8 cellular contexts compared by ENCODE assay signal in genomic region chr14:53216888-53217282, GRCh38.
DNase-seq lines count a peak whose midpoint lies in the region; ATAC-seq and TF ChIP-seq lines count a peak whose summit lies in the region.
"Not testable (repeated sequence)": the region's sequence is repeated elsewhere in the genome, so short reads cannot be mapped to it uniquely, and the experiment has no call there.

No MANE protein-coding gene starts in this region.

- not testable (repeated sequence) for H3K9ac ChIP-seq in IMR-90 (ENCODE audit: low read depth, low read length); iPS-18a (ENCODE audit: low read length); neural progenitor cell; subcutaneous abdominal adipose tissue (ENCODE audit: low read length in 5 of 5)

- not testable (repeated sequence) for H3K36me3 Mint-ChIP-seq in CD4-positive, alpha-beta memory T cell; T-cell; activated T-helper 17 cell treated with anti-CD3 and anti-CD28 coated beads, Interleukin-2, amount 50 U/mL, for 72 hours (ENCODE audit: low read depth); chondrocyte (ENCODE audit: low read depth); neural progenitor cell

- not testable (repeated sequence) for H3K23ac ChIP-seq in IMR-90 (ENCODE audit: low read depth, low read length)

- not testable (repeated sequence) for H4K20me1 ChIP-seq in IMR-90 (ENCODE audit: insufficient read depth, low read length); neural progenitor cell (ENCODE audit: low read depth)

- H3K79me1 ChIP-seq in IMR-90 (ENCODE audit: low read depth in 1 of 2, low read length in 2 of 2) = not testable (repeated sequence)

- not testable (repeated sequence) for H3F3A ChIP-seq in neural progenitor cell (ENCODE audit: low read depth)

- not testable (repeated sequence) for H4K8ac ChIP-seq in IMR-90 (ENCODE audit: low read depth in 2 of 2, low read length in 2 of 2)

- not testable (repeated sequence) for H2BK120ac ChIP-seq in IMR-90 (ENCODE audit: low read depth, low read length)

- WGBS in IMR-90 (ENCODE audit: extremely low coverage in 2 of 2, insufficient read length in 1 of 2), 2 experiments = no CpG with 5 or more reads among the region's 4 CpGs

- CTCF ChIA-PET in CD4-positive, alpha-beta memory T cell (lab: Charles Lee; ENCODE audit: partially characterized antibody) = interaction anchor here (0.9 to 2.5 kb wide), 9 partner anchors 11 to 107 kb away, joined by 3 to 11 read pairs (median 6); partner anchors contain the start of gene DDHD1
- CTCF ChIA-PET in IMR-90 (lab: Yijun Ruan, JAX) = interaction anchor here (0.6 to 1.6 kb wide), 2 partner anchors 12 to 14 kb away, joined by 3 to 8 read pairs; no protein-coding TSS in a partner anchor
- CTCF ChIA-PET in T-cell (lab: Charles Lee) = interaction anchor here in 1 of 2 donors (0.8 to 1.7 kb wide), 3 partner anchors 65 to 122 kb away, joined by 3 to 10 read pairs (median 4); partner anchors contain the start of gene DDHD1

- H3K9me3 Mint-ChIP-seq in CD4-positive, alpha-beta memory T cell; T-cell; activated T-helper 17 cell treated with anti-CD3 and anti-CD28 coated beads, Interleukin-2, amount 50 U/mL, for 72 hours; chondrocyte (ENCODE audit: low read depth); neural progenitor cell: not testable (repeated sequence)

- not testable (repeated sequence) for TF ChIP-seq POLR2A in IMR-90 (IDR thresholded peaks at IDR 0.05; ENCODE audit: low read depth, low read length)

- not testable (repeated sequence) for H3K79me2 ChIP-seq in neural progenitor cell (ENCODE audit: low read depth)

- not testable (repeated sequence) for H3K4me1 ChIP-seq in CD4-positive, alpha-beta memory T cell (ENCODE audit: insufficient read depth, low read length); IMR-90 (ENCODE audit: control insufficient read depth, insufficient read depth, low read length); iPS-18a (ENCODE audit: control insufficient read depth, low read depth, low read length); neural progenitor cell
- H3K4me1 ChIP-seq in subcutaneous abdominal adipose tissue (ENCODE audit: control insufficient read depth in 5 of 5, insufficient read depth in 5 of 5, low read length in 5 of 5) = peaks cover 0 to 12% (median 8%) of the 10 kb centered on the region in 5 donors

- H4K5ac ChIP-seq in IMR-90 (ENCODE audit: low read depth, low read length) = not testable (repeated sequence)

- BruUV-seq in IMR-90 (replicated peaks; lab: Mats Ljungman, UMichigan) = not testable (repeated sequence)

- peak overlapping the region; percentile 88 to 93 (median 89) for H3K4me3 Mint-ChIP-seq in CD4-positive, alpha-beta memory T cell
- peak overlapping the region; percentile 77 to 85 (median 80) for H3K4me3 Mint-ChIP-seq in T-cell
- peak overlapping the region; percentile 88 for H3K4me3 Mint-ChIP-seq in activated T-helper 17 cell treated with anti-CD3 and anti-CD28 coated beads, Interleukin-2, amount 50 U/mL, for 72 hours
- peak overlapping the region; percentile 79 for H3K4me3 Mint-ChIP-seq in chondrocyte (ENCODE audit: unreplicated experiment)
- H3K4me3 Mint-ChIP-seq in neural progenitor cell = peak overlapping the region; percentile 86

- in situ Hi-C loops in IMR-90 (cut with MboI; ENCODE audit: low sequenced_read_pairs) = not testable (repeated sequence)

- not testable (repeated sequence) for H2BK15ac ChIP-seq in IMR-90 (ENCODE audit: low read depth, low read length)

- TF ChIP-seq CTCF in IMR-90 (conservative IDR thresholded peaks at IDR 0.05; ENCODE audit: low read depth, low read length); chondrocyte (IDR thresholded peaks at IDR 0.05); neural progenitor cell (IDR thresholded peaks at IDR 0.05): not testable (repeated sequence)

- H3K9me3 ChIP-seq in CD4-positive, alpha-beta memory T cell (ENCODE audit: control insufficient read depth in 1 of 2, low read length in 2 of 2); IMR-90 (ENCODE audit: control insufficient read depth, insufficient read depth, low read length); iPS-18a (ENCODE audit: control insufficient read depth, low read depth, low read length); neural progenitor cell (ENCODE audit: low read depth); subcutaneous abdominal adipose tissue (ENCODE audit: control insufficient read depth in 5 of 5, low read length in 5 of 5): not testable (repeated sequence)

- not testable (repeated sequence) for H2AK5ac ChIP-seq in IMR-90 (ENCODE audit: low read depth, low read length)

- peak overlapping the region in 5 of 7 donors; percentile 20 to 78 (median 47) for H3K27ac Mint-ChIP-seq in CD4-positive, alpha-beta memory T cell
- H3K27ac Mint-ChIP-seq in T-cell (peak overlapping the region in 1 of 2 donors; percentile 24), neural progenitor cell (peak overlapping the region; percentile 76)
- H3K27ac Mint-ChIP-seq in activated T-helper 17 cell treated with anti-CD3 and anti-CD28 coated beads, Interleukin-2, amount 50 U/mL, for 72 hours = peak overlapping the region; percentile 87
- H3K27ac Mint-ChIP-seq in chondrocyte (ENCODE audit: unreplicated experiment) = not testable (repeated sequence)

- H3K9me1 ChIP-seq in IMR-90 (ENCODE audit: insufficient read depth, low read length) = not testable (repeated sequence)

- not testable (repeated sequence) for DNase-seq in CD4-positive, alpha-beta memory T cell; IMR-90; T-cell; chondrocyte (ENCODE audit: low spot score); neural progenitor cell (ENCODE audit: low spot score)

- H2AK9ac ChIP-seq in IMR-90 (replicated peaks; ENCODE audit: low read depth, low read length, poor library complexity) = not testable (repeated sequence)

- not testable (repeated sequence) for H3K27me3 Mint-ChIP-seq in CD4-positive, alpha-beta memory T cell; T-cell; activated T-helper 17 cell treated with anti-CD3 and anti-CD28 coated beads, Interleukin-2, amount 50 U/mL, for 72 hours; chondrocyte (ENCODE audit: low read depth); neural progenitor cell (ENCODE audit: insufficient read depth, low read depth)

- dilution Hi-C loops in IMR-90 (cut with HindIII; ENCODE audit: low sequenced_read_pairs, unreplicated experiment) = not testable (repeated sequence)

- not testable (repeated sequence) for TF ChIP-seq RAD21 in IMR-90 (IDR thresholded peaks at IDR 0.05; ENCODE audit: low read length)

- H3K18ac ChIP-seq in IMR-90 (ENCODE audit: low read depth, low read length) = not testable (repeated sequence)

- H2AFZ ChIP-seq in IMR-90 (replicated peaks; ENCODE audit: low read length, poor library complexity) = not testable (repeated sequence)
- peak overlapping the region; percentile 96 for H2AFZ ChIP-seq in neural progenitor cell (replicated peaks)

- POLR2A ChIA-PET in CD4-positive, alpha-beta memory T cell (lab: Charles Lee; ENCODE audit: partially characterized antibody) = interaction anchor here (1.4 to 3.4 kb wide), 2 partner anchors 64 to 107 kb away, joined by 4 to 24 read pairs; partner anchors contain the start of gene DDHD1
- POLR2A ChIA-PET in IMR-90 (lab: Charles Lee; ENCODE audit: unreplicated experiment) = not testable (repeated sequence)
- POLR2A ChIA-PET in T-cell (lab: Charles Lee) = interaction anchor here (0.5 to 1.4 kb wide), 2 partner anchors 64 to 65 kb away, joined by 3 to 4 read pairs; partner anchors contain the start of gene DDHD1 (in 1 of the 2)

- not testable (repeated sequence) for ATAC-seq in IMR-90 (ENCODE audit: low read depth); T-cell (replicated peaks in 1 of 4); activated T-helper 17 cell treated with anti-CD3 and anti-CD28 coated beads, Interleukin-2, amount 50 U/mL, for 72 hours (replicated peaks)

- not testable (repeated sequence) for H4K91ac ChIP-seq in IMR-90 (ENCODE audit: insufficient read depth, low read depth, low read length)

- H3K4me3 ChIP-seq in CD4-positive, alpha-beta memory T cell (ENCODE audit: low read length in 2 of 2) = not testable (repeated sequence)
- H3K4me3 ChIP-seq in IMR-90 (ENCODE audit: insufficient read depth, low read depth, low read length) = 0 out of 2 replicates have a peak overlapping the region, but pooled peaks have one; percentile 52
- peak overlapping the region; percentile 68 for H3K4me3 ChIP-seq in iPS-18a (ENCODE audit: low read length)
- peak overlapping the region; percentile 59 for H3K4me3 ChIP-seq in neural progenitor cell
- H3K4me3 ChIP-seq in subcutaneous abdominal adipose tissue (ENCODE audit: low read depth in 1 of 5, low read length in 5 of 5) = peak overlapping the region; percentile 62 to 85 (median 69)

- not testable (repeated sequence) for H3K14ac ChIP-seq in IMR-90 (replicated peaks; ENCODE audit: low read depth, low read length)

- peaks cover 5 to 13% (median 8%) of the 10 kb centered on the region in 4 donors for H3K4me1 Mint-ChIP-seq in CD4-positive, alpha-beta memory T cell
- not testable (repeated sequence) for H3K4me1 Mint-ChIP-seq in T-cell; activated T-helper 17 cell treated with anti-CD3 and anti-CD28 coated beads, Interleukin-2, amount 50 U/mL, for 72 hours; chondrocyte (ENCODE audit: low read depth)
- H3K4me1 Mint-ChIP-seq in neural progenitor cell = peaks cover 33% of the 10 kb centered on the region

- not testable (repeated sequence) for H3K4me2 ChIP-seq in IMR-90 (ENCODE audit: low read depth, low read length)
- H3K4me2 ChIP-seq in neural progenitor cell = peak overlapping the region; percentile 81

- not testable (repeated sequence) for H3K56ac ChIP-seq in IMR-90 (ENCODE audit: extremely low read depth, insufficient read depth, low read length)

- H3K36me3 ChIP-seq in CD4-positive, alpha-beta memory T cell (ENCODE audit: insufficient read depth, low read length); IMR-90 (ENCODE audit: control insufficient read depth, insufficient read depth, low read length); iPS-18a (ENCODE audit: control insufficient read depth, low read depth, low read length); neural progenitor cell; subcutaneous abdominal adipose tissue (ENCODE audit: control insufficient read depth in 5 of 5, insufficient read depth in 5 of 5, low read length in 5 of 5): not testable (repeated sequence)

- H3K4ac ChIP-seq in IMR-90 (ENCODE audit: low read depth, low read length) = not testable (repeated sequence)

- intact Hi-C loops in CD4-positive, alpha-beta memory T cell (cut with micrococcal nuclease) = loop anchor here (2.0 to 5.0 kb wide), 2 partner anchors 64 to 110 kb away; partner anchors contain the start of gene DDHD1
- intact Hi-C loops in IMR-90 (cut with micrococcal nuclease) = not testable (repeated sequence)

- H2BK5ac ChIP-seq in IMR-90 (ENCODE audit: low read depth, low read length, poor library complexity, severe bottlenecking) = not testable (repeated sequence)

- not testable (repeated sequence) for H3K27me3 ChIP-seq in CD4-positive, alpha-beta memory T cell (ENCODE audit: insufficient read depth, low read length); IMR-90 (ENCODE audit: control insufficient read depth, insufficient read depth, low read length); iPS-18a (ENCODE audit: control insufficient read depth, insufficient read depth, low read length); neural progenitor cell; subcutaneous abdominal adipose tissue (ENCODE audit: control insufficient read depth in 5 of 5, insufficient read depth in 4 of 5, low read length in 5 of 5)

- H2BK20ac ChIP-seq in IMR-90 (ENCODE audit: low read depth, low read length) = not testable (repeated sequence)

- not testable (repeated sequence) for H3K27ac ChIP-seq in CD4-positive, alpha-beta memory T cell (ENCODE audit: low read depth, low read length); IMR-90 (ENCODE audit: insufficient read depth, low read length); iPS-18a (ENCODE audit: low read length); neural progenitor cell; subcutaneous abdominal adipose tissue (ENCODE audit: low read depth, low read length)
